8 cellular contexts compared by ENCODE assay signal in the genomic region with DNA sequence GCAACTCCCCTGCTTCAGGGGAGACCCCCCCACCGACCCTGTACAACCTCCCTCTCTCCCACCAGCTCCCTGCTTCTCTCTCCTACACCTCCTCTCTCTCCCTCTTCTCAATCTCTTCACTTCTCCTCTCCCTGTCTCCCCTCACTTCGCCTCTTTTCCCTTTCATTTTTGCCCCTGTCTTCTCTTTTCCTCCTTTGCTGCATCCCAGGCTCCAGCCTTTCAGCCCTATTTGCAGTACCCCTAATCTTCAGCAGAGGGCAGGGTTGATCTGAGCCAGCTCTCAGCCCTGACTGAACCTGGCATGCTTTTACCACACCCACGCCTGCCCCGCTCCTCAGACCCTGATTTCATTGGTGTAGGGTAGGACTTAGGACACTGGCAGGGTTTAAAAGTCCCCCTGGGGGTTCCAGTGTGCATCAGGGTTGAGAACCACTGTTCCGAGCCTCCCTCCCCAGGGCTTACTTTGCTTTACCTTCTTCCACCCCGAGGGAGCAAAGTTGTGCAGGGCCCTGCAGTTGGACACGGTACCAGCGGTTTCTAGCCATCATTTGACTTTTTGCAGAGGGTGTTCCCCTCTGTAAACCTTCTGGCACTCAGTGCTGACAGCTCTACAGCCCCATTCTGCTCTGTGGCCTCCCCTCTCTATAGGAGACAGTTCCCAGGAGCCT.
DNase-seq lines count a peak whose midpoint lies in the region; ATAC-seq and TF ChIP-seq lines count a peak whose summit lies in the region.

No MANE protein-coding gene starts in this region.

- H3K9me3 ChIP-seq in right lobe of liver = no peaks in the 10 kb centered on the region

- H3K27ac ChIP-seq in right lobe of liver = no peak overlapping the region

- H3K36me3 ChIP-seq in right lobe of liver = no peaks in the 10 kb centered on the region

- TF ChIP-seq POLR2A in right lobe of liver (IDR thresholded peaks at IDR 0.05) = no peak

- no peak for DNase-seq in Right ventricle myocardium inferior (ENCODE audit: missing footprints)
- DNase-seq in cardiac septum (ENCODE audit: low spot score) = no peak
- DNase-seq in NCI-H1092 treated with DMSO at 0.1 percent for 48 hours (lab: John Stamatoyannopoulos, UW) = peak; percentile 30
- peak; percentile 67 for DNase-seq in choroid plexus epithelial cell (ENCODE audit: low read depth)
- no peak for DNase-seq in right lobe of liver
- peak; percentile 14 for DNase-seq in stimulated activated CD8-positive, alpha-beta memory T cell treated with anti-CD3 and anti-CD28 coated beads, Interleukin-15, amount 100 ng/mL, for 24 hours (ENCODE audit: low read depth)

- H3K4me3 ChIP-seq in choroid plexus epithelial cell (ENCODE audit: low read depth, low read length) (no peak overlapping the region), right lobe of liver (no peak overlapping the region)

- H3K27me3 ChIP-seq in right lobe of liver = no peaks in the 10 kb centered on the region

- TF ChIP-seq CTCF in choroid plexus epithelial cell (conservative IDR thresholded peaks at IDR 0.05; ENCODE audit: low read depth, low read length) (peak; percentile 91), right lobe of liver (IDR thresholded peaks at IDR 0.05) (peak; percentile 77 to 81 (median 80))

- peak; percentile 67 for ATAC-seq in Right ventricle myocardium inferior
- peak; percentile 41 to 57 for ATAC-seq in activated CD4-positive, CD25-positive, alpha-beta regulatory T cell treated with anti-CD3 and anti-CD28 coated beads, Interleukin-2, amount 50 U/mL, for 24 hours
- ATAC-seq in right lobe of liver = peak; percentile 78 to 88 (median 84)
- ATAC-seq in HG02588 (IDR thresholded peaks at IDR 0.05; ENCODE audit: unreplicated experiment) = no peak

- intact Hi-C loops in Right ventricle myocardium inferior (cut with DNase I) = loop anchor here (5.0 kb wide), 1 partner anchor 282 kb away; no protein-coding TSS in a partner anchor
- intact Hi-C loops in cardiac septum (cut with DNase I) = loop anchor here (2.0 to 5.0 kb wide), 2 partner anchors 85 to 277 kb away; no protein-coding TSS in a partner anchor
- intact Hi-C loops in right lobe of liver (cut with DNase I) = loop anchor here in 1 of 2 donors (5.0 kb wide), 1 partner anchor 282 kb away; no protein-coding TSS in a partner anchor

- 31% methylated on average over 6 of the region's 8 CpGs for WGBS in right lobe of liver (ENCODE audit: insufficient coverage, low coverage, low lambda C conversion rate, missing lambda C conversion rate)

- no peaks in the 10 kb centered on the region for H3K4me1 ChIP-seq in right lobe of liver

Comparison
In these comparisons a context has a peak if more than half of its experiments do, and no peak if none do; other contexts are left out.
1. DNase-seq: peak in NCI-H1092 treated with DMSO at 0.1 percent for 48 hours (single experiment), choroid plexus epithelial cell (single experiment) and stimulated activated CD8-positive, alpha-beta memory T cell treated with anti-CD3 and anti-CD28 coated beads, Interleukin-15, amount 100 ng/mL, for 24 hours (single experiment); none in Right ventricle myocardium inferior (single experiment), cardiac septum (single experiment) and right lobe of liver (0 of 3).